In the genomic region with DNA sequence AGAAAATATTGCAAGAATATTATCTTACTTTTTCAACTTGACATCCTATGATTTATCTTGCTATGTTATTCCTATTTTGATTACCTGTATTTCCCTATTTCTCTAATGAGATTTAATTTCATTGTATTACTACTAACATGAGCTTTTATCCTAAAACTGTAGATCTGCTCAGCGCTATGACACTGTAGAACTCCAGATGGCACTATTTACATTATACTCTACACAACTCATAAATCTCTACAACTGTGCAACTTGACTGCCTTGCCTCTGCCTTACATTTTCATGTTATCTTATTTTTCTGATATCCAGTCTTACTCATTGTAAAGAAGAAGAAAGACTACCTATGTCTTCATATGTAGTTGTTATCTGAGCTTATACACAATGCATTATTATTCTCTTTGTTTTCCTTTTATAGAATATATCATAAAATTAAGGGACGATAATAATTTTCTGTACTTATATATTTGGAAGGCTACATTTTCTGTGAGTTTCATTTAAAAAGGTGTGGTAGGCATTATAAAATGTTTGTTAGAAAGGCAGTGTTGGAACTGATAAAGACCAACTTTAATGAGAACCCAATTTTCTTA, we compare ENCODE assay signal across 1 cellular context.
TF ChIP-seq lines count a peak whose summit lies in the region.

No MANE protein-coding gene starts in this region.

TF ChIP-seq in HepG2, 621 proteins besides CTCF, POLR2A, EP300 and RAD21:
- TF ChIP-seq ZFP36L2 (CRISPR knock-in tag; IDR thresholded peaks at IDR 0.05) (no peak), REL (CRISPR knock-in tag; conservative IDR thresholded peaks at IDR 0.05) (no peak), ZFP90 (CRISPR knock-in tag; IDR thresholded peaks at IDR 0.05; ENCODE audit: borderline replicate concordance) (no peak), SMC3 (IDR thresholded peaks at IDR 0.05; ENCODE audit: low read length) (peak; percentile 34; the same call in 1 of the 2 replicates), STAG1 (CRISPR knock-in tag; IDR thresholded peaks at IDR 0.05) (peak; percentile 51), REPIN1 (CRISPR knock-in tag; IDR thresholded peaks at IDR 0.05; ENCODE audit: borderline replicate concordance, low read depth) (no peak), MEF2D (CRISPR knock-in tag; IDR thresholded peaks at IDR 0.05) (no peak)
- TF ChIP-seq, protein P1, sequence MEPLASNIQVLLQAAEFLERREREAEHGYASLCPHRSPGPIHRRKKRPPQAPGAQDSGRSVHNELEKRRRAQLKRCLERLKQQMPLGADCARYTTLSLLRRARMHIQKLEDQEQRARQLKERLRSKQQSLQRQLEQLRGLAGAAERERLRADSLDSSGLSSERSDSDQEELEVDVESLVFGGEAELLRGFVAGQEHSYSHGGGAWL (CRISPR knock-in tag; IDR thresholded peaks at IDR 0.05): no peak
- TF ChIP-seq, protein P2, sequence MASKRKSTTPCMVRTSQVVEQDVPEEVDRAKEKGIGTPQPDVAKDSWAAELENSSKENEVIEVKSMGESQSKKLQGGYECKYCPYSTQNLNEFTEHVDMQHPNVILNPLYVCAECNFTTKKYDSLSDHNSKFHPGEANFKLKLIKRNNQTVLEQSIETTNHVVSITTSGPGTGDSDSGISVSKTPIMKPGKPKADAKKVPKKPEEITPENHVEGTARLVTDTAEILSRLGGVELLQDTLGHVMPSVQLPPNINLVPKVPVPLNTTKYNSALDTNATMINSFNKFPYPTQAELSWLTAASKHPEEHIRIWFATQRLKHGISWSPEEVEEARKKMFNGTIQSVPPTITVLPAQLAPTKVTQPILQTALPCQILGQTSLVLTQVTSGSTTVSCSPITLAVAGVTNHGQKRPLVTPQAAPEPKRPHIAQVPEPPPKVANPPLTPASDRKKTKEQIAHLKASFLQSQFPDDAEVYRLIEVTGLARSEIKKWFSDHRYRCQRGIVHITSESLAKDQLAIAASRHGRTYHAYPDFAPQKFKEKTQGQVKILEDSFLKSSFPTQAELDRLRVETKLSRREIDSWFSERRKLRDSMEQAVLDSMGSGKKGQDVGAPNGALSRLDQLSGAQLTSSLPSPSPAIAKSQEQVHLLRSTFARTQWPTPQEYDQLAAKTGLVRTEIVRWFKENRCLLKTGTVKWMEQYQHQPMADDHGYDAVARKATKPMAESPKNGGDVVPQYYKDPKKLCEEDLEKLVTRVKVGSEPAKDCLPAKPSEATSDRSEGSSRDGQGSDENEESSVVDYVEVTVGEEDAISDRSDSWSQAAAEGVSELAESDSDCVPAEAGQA (IDR thresholded peaks at IDR 0.05; ENCODE audit: low read depth): no peak
- TF ChIP-seq, protein P2 (CRISPR knock-in tag; IDR thresholded peaks at IDR 0.05; ENCODE audit: borderline replicate concordance): no peak
